Comparison of ENCODE assay signal across 27 cellular contexts in genomic region chr7:149510248-149510647, GRCh38.
DNase-seq lines count a peak whose midpoint lies in the region; TF ChIP-seq lines count a peak whose summit lies in the region.
"Had no signal": no experiment of that assay in that cellular context is flagged by ENCODE, and none has a peak within 500 bp of the region (broad histone marks: within the 10 kb centered on the region; RNA-seq: fewer than 3 reads in every experiment).

No MANE protein-coding gene starts in this region.

- H3K4me3 ChIP-seq in HEK293 (ENCODE audit: low read depth, low read length), result no peak overlapping the region
- H3K4me3 ChIP-seq: A549; BLaER1; BLaER1 treated with 17β-estradiol and CSF1 and Interleukin-3, amounts not matched to agents 10 nM and 100 nM had no signal

- CTCF ChIA-PET in HEK293 (lab: Yijun Ruan, JAX), result no interaction called here

- no peak overlapping the region for H3K27ac ChIP-seq in HEK293 (ENCODE audit: extremely low read depth, low read depth, low read length)
- H3K27ac ChIP-seq: 22Rv1; A549; BLaER1; BLaER1 treated with 17β-estradiol and CSF1 and Interleukin-3, amounts not matched to agents 10 nM and 100 nM; C4-2B had no signal

- no peak for TF ChIP-seq CTCF in HEK293 (tag by site-specific recombination; IDR thresholded peaks at IDR 0.05)

- no peaks in the 10 kb centered on the region for H3K9me3 ChIP-seq in HEK293 (ENCODE audit: control insufficient read depth, insufficient read depth, low read depth, low read length)
- H3K9me3 ChIP-seq: BE2C had no signal

- POLR2A ChIA-PET in HEK293 (lab: Yijun Ruan, JAX), result no interaction called here

- no peaks in the 10 kb centered on the region for H3K36me3 ChIP-seq in HEK293 (ENCODE audit: control insufficient read depth in 2 of 2, insufficient read depth in 1 of 2, low read length in 2 of 2)
- H3K36me3 ChIP-seq: BE2C, BLaER1 had no signal

- no peaks in the 10 kb centered on the region for H3K4me1 ChIP-seq in HEK293 (ENCODE audit: control insufficient read depth, insufficient read depth, low read length)
- H3K4me1 ChIP-seq: A549, BE2C, Caco-2 had no signal

- DNase-seq in NCI-H1417 (lab: John Stamatoyannopoulos, UW), result no peak
- DNase-seq: 8988T; ACHN; AML-193; BE2C; C1 segment of cervical spinal cord; Caco-2; Calu3; CD4-positive, alpha-beta memory T cell; CD4-positive, alpha-beta T cell; CD4-positive, CD25-positive, alpha-beta regulatory T cell; CD8-positive, alpha-beta memory T cell; CD8-positive, alpha-beta T cell; COR-L47; DMS 273 treated with DMSO at 0.1 percent for 48 hours; DMS153; DMS53; DMS79; DMS79 treated with DMSO at 0.1 percent for 48 hours; DND-41; EL had no signal

TF ChIP-seq in HEK293, 187 proteins besides CTCF, POLR2A, EP300 and RAD21:
- TF ChIP-seq SETDB1 (IDR thresholded peaks at IDR 0.05; ENCODE audit: insufficient read length, low read length) (peak; percentile 95), ZNF677 (tag by site-specific recombination; IDR thresholded peaks at IDR 0.05) (peak; percentile 74; the same call in 1 of the 2 replicates), ZNF513 (tag by site-specific recombination; IDR thresholded peaks at IDR 0.05) (no peak), TRIM28 (IDR thresholded peaks at IDR 0.05; ENCODE audit: borderline replicate concordance, low read length) (peak; percentile 78; the same call in 1 of the 2 replicates), ZNF501 (tag by site-specific recombination; IDR thresholded peaks at IDR 0.05) (no peak)
